Comparison of ENCODE assay signal across 10 cellular contexts in genomic region chr1:97006044-97006676, GRCh38.
A peak's percentile ranks its signal among the peaks of the same experiment; 100 is the strongest.
DNase-seq lines count a peak whose midpoint lies in the region; ATAC-seq and TF ChIP-seq lines count a peak whose summit lies in the region.
"Had no signal": no experiment of that assay in that cellular context is flagged by ENCODE, and none has a peak within 500 bp of the region (broad histone marks: within the 10 kb centered on the region; RNA-seq: fewer than 3 reads in every experiment).

No MANE protein-coding gene starts in this region.

- H3K36me3 ChIP-seq in effector memory CD4-positive, alpha-beta T cell (ENCODE audit: control insufficient read depth, insufficient read depth, low read length) = no peaks in the 10 kb centered on the region

- no peaks in the 10 kb centered on the region for H3K9me3 ChIP-seq in effector memory CD4-positive, alpha-beta T cell (ENCODE audit: control insufficient read depth, low read length)

- H3K4me1 ChIP-seq in effector memory CD4-positive, alpha-beta T cell (ENCODE audit: control insufficient read depth, insufficient read depth, low read length, poor library complexity, severe bottlenecking) = no peaks in the 10 kb centered on the region

- H3K4me3 ChIP-seq in fibroblast of pulmonary artery (replicated peaks; ENCODE audit: low read depth, low read length) = no peak overlapping the region
- H3K4me3 ChIP-seq in retinal pigment epithelial cell (ENCODE audit: low read length) = no peak overlapping the region
- H3K4me3 ChIP-seq in effector memory CD4-positive, alpha-beta T cell (ENCODE audit: insufficient read depth, low read depth, low read length, poor library complexity, severe bottlenecking) = no peak overlapping the region

- H3K27me3 ChIP-seq in effector memory CD4-positive, alpha-beta T cell (replicated peaks; ENCODE audit: control insufficient read depth, insufficient read depth, low read length, poor library complexity, severe bottlenecking) = no peaks in the 10 kb centered on the region

- ATAC-seq in GM19351 (IDR thresholded peaks at IDR 0.05; ENCODE audit: unreplicated experiment) = peak; percentile 38
- no peak for ATAC-seq in HG02759 (IDR thresholded peaks at IDR 0.05; ENCODE audit: unreplicated experiment)

- no peak overlapping the region for H3K27ac ChIP-seq in effector memory CD4-positive, alpha-beta T cell (ENCODE audit: insufficient read depth, low read length, poor library complexity, severe bottlenecking)

- DNase-seq in SK-MEL-5 (ENCODE audit: low read depth, low spot score) = peak; percentile 72
- DNase-seq in fibroblast of pulmonary artery (ENCODE audit: low read depth) = peak; percentile 89
- DNase-seq in retinal pigment epithelial cell (ENCODE audit: low read depth) = peak; percentile 69
- DNase-seq in effector memory CD4-positive, alpha-beta T cell = no peak
- DNase-seq in NCI-H1930 (lab: John Stamatoyannopoulos, UW) = no peak
- DNase-seq in SIG-M5 treated with dmso at 0.1 percent for 504 hours (lab: John Stamatoyannopoulos, UW; ENCODE audit: unreplicated experiment) = no peak
- DNase-seq: activated effector memory CD4-positive, alpha-beta T cell treated with anti-CD3 and anti-CD28 coated beads, Interleukin-2, amount 50 U/mL, for 16 hours; NCI-H2227 treated with DMSO at 0.1 percent for 48 hours had no signal

- TF ChIP-seq CTCF in fibroblast of pulmonary artery (IDR thresholded peaks at IDR 0.05; ENCODE audit: low read length, missing control alignments) (no peak), retinal pigment epithelial cell (conservative IDR thresholded peaks at IDR 0.05; ENCODE audit: low read depth, low read length) (no peak)

- in situ Hi-C loops in SK-MEL-5 (cut with HindIII; ENCODE audit: low pct_unique_long_range_greater_than_20kb, low sequenced_read_pairs) = no loop called here

Comparison
In these comparisons a context has a peak if more than half of its experiments do, and no peak if none do; other contexts are left out.
1. DNase-seq: peak in SK-MEL-5 (single experiment), fibroblast of pulmonary artery (single experiment) and retinal pigment epithelial cell (single experiment); none in effector memory CD4-positive, alpha-beta T cell (0 of 3), NCI-H1930 (0 of 2) and SIG-M5 treated with dmso at 0.1 percent for 504 hours (single experiment).